ENCODE assay signal across 24 cellular contexts in genomic region chr14:64777461-64777860, GRCh38.
"Had no signal": no experiment of that assay in that cellular context is flagged by ENCODE, and none has a peak within 500 bp of the region (broad histone marks: within the 10 kb centered on the region; RNA-seq: fewer than 3 reads in every experiment).

No MANE protein-coding gene starts in this region.

- H3K27me3 ChIP-seq: gastroesophageal sphincter, ovary, stomach, thyroid gland, vagina had no signal

- H3K4me3 ChIP-seq: gastroesophageal sphincter, lung, ovary, smooth muscle cell, stomach, thyroid gland, vagina had no signal

- ATAC-seq: esophagus mucosa; gastroesophageal sphincter; natural killer cell; stimulated activated effector memory CD8-positive, alpha-beta T cell treated with anti-CD3 and anti-CD28 coated beads, Interleukin-12 subunit alpha, Interleukin-12 subunit beta, amount 100 ng/mL, for 72 hours had no signal

- H3K4me1 ChIP-seq: thyroid gland, vagina had no signal

- DNase-seq: effector CD8-positive, alpha-beta T cell; endodermal cell; foreskin fibroblast; hypothalamus; immature natural killer cell; islet precursor cell; kidney glomerular epithelial cell; natural killer cell; occipital lobe; retina; stimulated activated CD4-positive, alpha-beta T cell treated with anti-CD3 and anti-CD28 coated beads, Interleukin-2, amount 100 ng/mL, for 24 hours; stimulated activated CD4-positive, alpha-beta T cell treated with anti-CD3 and anti-CD28 coated beads, Interleukin-4, amount 100 ng/mL, for 24 hours; stimulated activated naive CD4-positive, alpha-beta T cell treated with Interleukin-2 at 50 U/mL for 16 hours; stomach; trophoblast cell had no signal

- H3K36me3 ChIP-seq: gastroesophageal sphincter, ovary, stomach, thyroid gland, vagina had no signal

- H3K9me3 ChIP-seq: gastroesophageal sphincter, ovary, stomach, thyroid gland, vagina had no signal

- H3K27ac ChIP-seq: epithelial cell of prostate, gastroesophageal sphincter, ovary, stomach, vagina had no signal
